ENCODE assay signal across 7 cellular contexts in genomic region chr1:102977293-102977692, GRCh38.
"Had no signal": no experiment of that assay in that cellular context is flagged by ENCODE, and none has a peak within 500 bp of the region (broad histone marks: within the 10 kb centered on the region; RNA-seq: fewer than 3 reads in every experiment).

No MANE protein-coding gene starts in this region.

- H3K27ac Mint-ChIP-seq: H9 had no signal

- DNase-seq: GM23248, GOT3, H9, HCEC 1CT, KBM-7 had no signal

- H3K4me1 Mint-ChIP-seq: H9 had no signal

- H3K27ac ChIP-seq: GM23248, KMS-11 had no signal

- H3K4me3 Mint-ChIP-seq: H9 had no signal

- H3K9ac ChIP-seq: GM23248, KMS-11 had no signal

- H3K9me3 Mint-ChIP-seq: H9 had no signal

- H3K4me3 ChIP-seq: GM23248 had no signal

- FAIRE-seq: HTR-8/SVneo had no signal

- H3K4me2 ChIP-seq: KMS-11 had no signal

- H2AFZ ChIP-seq: GM23248 had no signal
